1 cellular context compared by ENCODE assay signal in the genomic region with DNA sequence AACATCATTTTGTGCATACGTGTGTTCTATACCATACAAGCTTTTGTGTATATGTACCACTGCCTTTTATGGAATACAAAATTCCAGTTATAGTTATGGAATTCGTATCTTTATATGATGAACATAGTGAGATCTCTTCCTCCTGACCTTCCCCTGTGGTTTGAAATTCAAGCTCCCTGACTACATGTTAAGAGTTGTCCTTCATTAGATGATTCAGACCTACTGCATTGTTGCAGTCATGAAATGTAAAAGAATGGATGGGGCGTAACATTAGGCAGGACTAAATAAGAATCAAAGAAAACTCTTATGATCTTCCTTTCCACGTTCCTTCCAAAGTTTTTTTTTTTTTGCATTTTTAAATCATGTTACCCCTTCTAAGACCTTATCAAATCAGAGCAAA.
TF ChIP-seq lines count a peak whose summit lies in the region.

No MANE protein-coding gene starts in this region.

TF ChIP-seq in HepG2, 621 proteins besides CTCF, POLR2A, EP300 and RAD21:
- TF ChIP-seq, protein P1, sequence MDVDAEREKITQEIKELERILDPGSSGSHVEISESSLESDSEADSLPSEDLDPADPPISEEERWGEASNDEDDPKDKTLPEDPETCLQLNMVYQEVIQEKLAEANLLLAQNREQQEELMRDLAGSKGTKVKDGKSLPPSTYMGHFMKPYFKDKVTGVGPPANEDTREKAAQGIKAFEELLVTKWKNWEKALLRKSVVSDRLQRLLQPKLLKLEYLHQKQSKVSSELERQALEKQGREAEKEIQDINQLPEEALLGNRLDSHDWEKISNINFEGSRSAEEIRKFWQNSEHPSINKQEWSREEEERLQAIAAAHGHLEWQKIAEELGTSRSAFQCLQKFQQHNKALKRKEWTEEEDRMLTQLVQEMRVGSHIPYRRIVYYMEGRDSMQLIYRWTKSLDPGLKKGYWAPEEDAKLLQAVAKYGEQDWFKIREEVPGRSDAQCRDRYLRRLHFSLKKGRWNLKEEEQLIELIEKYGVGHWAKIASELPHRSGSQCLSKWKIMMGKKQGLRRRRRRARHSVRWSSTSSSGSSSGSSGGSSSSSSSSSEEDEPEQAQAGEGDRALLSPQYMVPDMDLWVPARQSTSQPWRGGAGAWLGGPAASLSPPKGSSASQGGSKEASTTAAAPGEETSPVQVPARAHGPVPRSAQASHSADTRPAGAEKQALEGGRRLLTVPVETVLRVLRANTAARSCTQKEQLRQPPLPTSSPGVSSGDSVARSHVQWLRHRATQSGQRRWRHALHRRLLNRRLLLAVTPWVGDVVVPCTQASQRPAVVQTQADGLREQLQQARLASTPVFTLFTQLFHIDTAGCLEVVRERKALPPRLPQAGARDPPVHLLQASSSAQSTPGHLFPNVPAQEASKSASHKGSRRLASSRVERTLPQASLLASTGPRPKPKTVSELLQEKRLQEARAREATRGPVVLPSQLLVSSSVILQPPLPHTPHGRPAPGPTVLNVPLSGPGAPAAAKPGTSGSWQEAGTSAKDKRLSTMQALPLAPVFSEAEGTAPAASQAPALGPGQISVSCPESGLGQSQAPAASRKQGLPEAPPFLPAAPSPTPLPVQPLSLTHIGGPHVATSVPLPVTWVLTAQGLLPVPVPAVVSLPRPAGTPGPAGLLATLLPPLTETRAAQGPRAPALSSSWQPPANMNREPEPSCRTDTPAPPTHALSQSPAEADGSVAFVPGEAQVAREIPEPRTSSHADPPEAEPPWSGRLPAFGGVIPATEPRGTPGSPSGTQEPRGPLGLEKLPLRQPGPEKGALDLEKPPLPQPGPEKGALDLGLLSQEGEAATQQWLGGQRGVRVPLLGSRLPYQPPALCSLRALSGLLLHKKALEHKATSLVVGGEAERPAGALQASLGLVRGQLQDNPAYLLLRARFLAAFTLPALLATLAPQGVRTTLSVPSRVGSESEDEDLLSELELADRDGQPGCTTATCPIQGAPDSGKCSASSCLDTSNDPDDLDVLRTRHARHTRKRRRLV (CRISPR knock-in tag; IDR thresholded peaks at IDR 0.05): no peak
- no peak for TF ChIP-seq ZNF792 (CRISPR knock-in tag; IDR thresholded peaks at IDR 0.05)
- no peak for TF ChIP-seq RBM22 (optimal IDR thresholded peaks at IDR 0.05; ENCODE audit: low read length)
- TF ChIP-seq, protein P2, sequence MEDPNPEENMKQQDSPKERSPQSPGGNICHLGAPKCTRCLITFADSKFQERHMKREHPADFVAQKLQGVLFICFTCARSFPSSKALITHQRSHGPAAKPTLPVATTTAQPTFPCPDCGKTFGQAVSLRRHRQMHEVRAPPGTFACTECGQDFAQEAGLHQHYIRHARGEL (CRISPR knock-in tag; IDR thresholded peaks at IDR 0.05): no peak
- no peak for TF ChIP-seq REPIN1 (CRISPR knock-in tag; IDR thresholded peaks at IDR 0.05; ENCODE audit: borderline replicate concordance, low read depth)
- no peak for TF ChIP-seq HMGA1 (CRISPR knock-in tag; conservative IDR thresholded peaks at IDR 0.05)
- TF ChIP-seq, protein P3, sequence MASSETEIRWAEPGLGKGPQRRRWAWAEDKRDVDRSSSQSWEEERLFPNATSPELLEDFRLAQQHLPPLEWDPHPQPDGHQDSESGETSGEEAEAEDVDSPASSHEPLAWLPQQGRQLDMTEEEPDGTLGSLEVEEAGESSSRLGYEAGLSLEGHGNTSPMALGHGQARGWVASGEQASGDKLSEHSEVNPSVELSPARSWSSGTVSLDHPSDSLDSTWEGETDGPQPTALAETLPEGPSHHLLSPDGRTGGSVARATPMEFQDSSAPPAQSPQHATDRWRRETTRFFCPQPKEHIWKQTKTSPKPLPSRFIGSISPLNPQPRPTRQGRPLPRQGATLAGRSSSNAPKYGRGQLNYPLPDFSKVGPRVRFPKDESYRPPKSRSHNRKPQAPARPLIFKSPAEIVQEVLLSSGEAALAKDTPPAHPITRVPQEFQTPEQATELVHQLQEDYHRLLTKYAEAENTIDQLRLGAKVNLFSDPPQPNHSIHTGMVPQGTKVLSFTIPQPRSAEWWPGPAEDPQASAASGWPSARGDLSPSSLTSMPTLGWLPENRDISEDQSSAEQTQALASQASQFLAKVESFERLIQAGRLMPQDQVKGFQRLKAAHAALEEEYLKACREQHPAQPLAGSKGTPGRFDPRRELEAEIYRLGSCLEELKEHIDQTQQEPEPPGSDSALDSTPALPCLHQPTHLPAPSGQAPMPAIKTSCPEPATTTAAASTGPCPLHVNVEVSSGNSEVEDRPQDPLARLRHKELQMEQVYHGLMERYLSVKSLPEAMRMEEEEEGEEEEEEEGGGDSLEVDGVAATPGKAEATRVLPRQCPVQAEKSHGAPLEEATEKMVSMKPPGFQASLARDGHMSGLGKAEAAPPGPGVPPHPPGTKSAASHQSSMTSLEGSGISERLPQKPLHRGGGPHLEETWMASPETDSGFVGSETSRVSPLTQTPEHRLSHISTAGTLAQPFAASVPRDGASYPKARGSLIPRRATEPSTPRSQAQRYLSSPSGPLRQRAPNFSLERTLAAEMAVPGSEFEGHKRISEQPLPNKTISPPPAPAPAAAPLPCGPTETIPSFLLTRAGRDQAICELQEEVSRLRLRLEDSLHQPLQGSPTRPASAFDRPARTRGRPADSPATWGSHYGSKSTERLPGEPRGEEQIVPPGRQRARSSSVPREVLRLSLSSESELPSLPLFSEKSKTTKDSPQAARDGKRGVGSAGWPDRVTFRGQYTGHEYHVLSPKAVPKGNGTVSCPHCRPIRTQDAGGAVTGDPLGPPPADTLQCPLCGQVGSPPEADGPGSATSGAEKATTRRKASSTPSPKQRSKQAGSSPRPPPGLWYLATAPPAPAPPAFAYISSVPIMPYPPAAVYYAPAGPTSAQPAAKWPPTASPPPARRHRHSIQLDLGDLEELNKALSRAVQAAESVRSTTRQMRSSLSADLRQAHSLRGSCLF (CRISPR knock-in tag; IDR thresholded peaks at IDR 0.05; ENCODE audit: borderline replicate concordance): no peak
- TF ChIP-seq PHB2 (IDR thresholded peaks at IDR 0.05; ENCODE audit: partially characterized antibody): no peak
- TF ChIP-seq SAP130 (CRISPR knock-in tag; IDR thresholded peaks at IDR 0.05; ENCODE audit: low read depth): no peak
- no peak for TF ChIP-seq SUZ12 (IDR thresholded peaks at IDR 0.05; ENCODE audit: low read depth, low read length)
